Comparison of ENCODE assay signal across 15 cellular contexts in the genomic region with DNA sequence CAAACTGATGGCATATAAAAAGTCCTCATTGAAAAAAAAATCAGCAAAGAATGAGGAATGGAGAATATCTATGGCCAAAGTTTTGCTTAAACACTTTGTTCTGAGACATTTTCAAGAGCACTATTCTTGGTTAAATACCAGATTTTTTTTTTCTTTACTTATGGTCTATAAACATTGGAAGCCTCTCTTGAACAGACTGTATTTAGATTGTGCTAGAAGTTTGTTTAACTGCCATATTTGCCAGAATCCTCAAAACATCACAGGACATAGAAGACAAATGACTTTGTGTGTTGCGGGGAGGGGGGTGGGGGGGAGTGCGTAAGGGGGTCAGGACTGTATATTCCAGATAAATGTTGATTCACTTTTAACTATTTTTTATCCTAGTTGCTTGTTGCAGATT.
DNase-seq lines count a peak whose midpoint lies in the region; ATAC-seq, FAIRE-seq and TF ChIP-seq lines count a peak whose summit lies in the region.
"Had no signal": no experiment of that assay in that cellular context is flagged by ENCODE, and none has a peak within 500 bp of the region (broad histone marks: within the 10 kb centered on the region; RNA-seq: fewer than 3 reads in every experiment).

No MANE protein-coding gene starts in this region.

- TF ChIP-seq POLR2A in H54 (IDR thresholded peaks at IDR 0.05; ENCODE audit: low read depth, low read length), result no peak

- peaks cover 3% of the 10 kb centered on the region for H3K36me3 Mint-ChIP-seq in nephron (ENCODE audit: low read depth)
- H3K36me3 Mint-ChIP-seq in type B pancreatic cell, result no peaks in the 10 kb centered on the region
- H3K36me3 Mint-ChIP-seq: CD4-positive, alpha-beta memory T cell had no signal

- ATAC-seq in HG03280 (IDR thresholded peaks at IDR 0.05; ENCODE audit: unreplicated experiment), result no peak
- ATAC-seq: Panc1 had no signal

- H3K9me3 Mint-ChIP-seq in nephron (no peaks in the 10 kb centered on the region), type B pancreatic cell (no peaks in the 10 kb centered on the region)
- H3K9me3 Mint-ChIP-seq: CD4-positive, alpha-beta memory T cell; H9 had no signal

- H3K27me3 Mint-ChIP-seq in nephron (ENCODE audit: low read depth) (no peaks in the 10 kb centered on the region), type B pancreatic cell (no peaks in the 10 kb centered on the region)
- H3K27me3 Mint-ChIP-seq: CD4-positive, alpha-beta memory T cell had no signal

- H3K27ac Mint-ChIP-seq in nephron (peak overlapping the region; percentile 84 to 99 (median 97)), type B pancreatic cell (peak overlapping the region; percentile 35)
- H3K27ac Mint-ChIP-seq: CD4-positive, alpha-beta memory T cell; H9 had no signal

- H3K4me3 Mint-ChIP-seq in nephron (peak overlapping the region in 2 of 3 experiments; percentile 45 to 74), type B pancreatic cell (no peak overlapping the region)
- H3K4me3 Mint-ChIP-seq: CD4-positive, alpha-beta memory T cell; H9 had no signal

- no peak for TF ChIP-seq CTCF in fibroblast of the aortic adventitia (IDR thresholded peaks at IDR 0.05; ENCODE audit: insufficient read depth, low read length)
- no peak for TF ChIP-seq CTCF in nephron (IDR thresholded peaks at IDR 0.05; ENCODE audit: unreplicated experiment in 3 of 3)
- TF ChIP-seq CTCF in type B pancreatic cell (conservative IDR thresholded peaks at IDR 0.05), result no peak

- FAIRE-seq in H54 (lab: Jason Lieb, UNC), result no peak

- peak overlapping the region; percentile 15 for H3K4me3 ChIP-seq in fibroblast of the aortic adventitia (ENCODE audit: low read depth, low read length)

- peaks cover 63% of the 10 kb centered on the region for H3K4me1 Mint-ChIP-seq in nephron
- peaks cover 72% of the 10 kb centered on the region for H3K4me1 Mint-ChIP-seq in type B pancreatic cell (ENCODE audit: unreplicated experiment)
- H3K4me1 Mint-ChIP-seq: CD4-positive, alpha-beta memory T cell had no signal

- DNase-seq in NCI-H69 (lab: John Stamatoyannopoulos, UW) (peak; percentile 13), fibroblast of the aortic adventitia (ENCODE audit: low read depth) (peak; percentile 63), type B pancreatic cell (ENCODE audit: extremely low spot score, unreplicated experiment) (no peak), H54 (ENCODE audit: insufficient read length, low spot score) (no peak)
- DNase-seq in activated CD4-positive, alpha-beta T cell treated with anti-CD3 and anti-CD28 coated beads, Interleukin-2, amount 50 U/mL, for 48 hours, result no peak
- no peak for DNase-seq in activated CD4-positive, alpha-beta T cell treated with anti-CD3 and anti-CD28 coated beads for 4 hours
- DNase-seq: BE2C; CD4-positive, alpha-beta memory T cell; H9; NCI-H1436 treated with DMSO at 0.1 percent for 48 hours; NCI-H226; Right ventricle myocardium superior had no signal

Comparison
In these comparisons a context has a peak if more than half of its experiments do, and no peak if none do; other contexts are left out.
1. DNase-seq: peak in NCI-H69 (single experiment) and fibroblast of the aortic adventitia (single experiment); none in type B pancreatic cell (single experiment), activated CD4-positive, alpha-beta T cell treated with anti-CD3 and anti-CD28 coated beads, Interleukin-2, amount 50 U/mL, for 48 hours (0 of 2), H54 (single experiment) and activated CD4-positive, alpha-beta T cell treated with anti-CD3 and anti-CD28 coated beads for 4 hours (0 of 2).